Comparison of ENCODE assay signal across 33 cellular contexts in the genomic region with DNA sequence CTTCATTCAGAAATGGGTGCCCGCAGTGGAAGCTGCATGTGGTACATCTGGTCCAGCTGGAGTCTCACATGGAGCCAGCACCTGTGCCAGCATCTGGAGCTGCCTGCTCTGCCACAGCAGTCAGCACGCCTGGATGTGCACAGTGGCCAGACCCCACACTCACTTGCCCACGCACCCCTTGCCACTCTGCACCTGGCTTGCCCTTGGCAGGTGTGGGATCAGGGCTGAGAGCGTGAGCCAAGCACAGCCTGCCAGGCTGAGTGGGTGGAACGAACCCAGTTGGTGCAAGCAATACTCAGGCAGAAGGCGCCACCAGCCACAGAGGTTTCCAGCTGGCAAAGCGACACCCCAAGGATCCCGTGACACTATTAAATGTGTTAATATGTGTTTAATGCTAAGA.
"Had no signal": no experiment of that assay in that cellular context is flagged by ENCODE, and none has a peak within 500 bp of the region (broad histone marks: within the 10 kb centered on the region; RNA-seq: fewer than 3 reads in every experiment).

No MANE protein-coding gene starts in this region.

- H3K27ac ChIP-seq: ascending aorta, breast epithelium, coronary artery, dorsolateral prefrontal cortex, esophagus muscularis mucosa, foreskin keratinocyte, gastroesophageal sphincter, WERI-Rb-1 had no signal

- DNase-seq: activated B cell treated with CpG ODN at 0.5 μM for 24 hours; activated CD4-positive, alpha-beta T cell treated with anti-CD3 and anti-CD28 coated beads for 48 hours; activated CD4-positive, alpha-beta T cell treated with anti-CD3 and anti-CD28 coated beads, Interleukin-2, amount 50 U/mL, for 1 hour; activated CD4-positive, alpha-beta T cell treated with anti-CD3 and anti-CD28 coated beads, Interleukin-2, amount 50 U/mL, for 48 hours; activated CD8-positive, alpha-beta memory T cell treated with anti-CD3 and anti-CD28 coated beads for 24 hours; activated CD8-positive, alpha-beta T cell treated with anti-CD3 and anti-CD28 coated beads for 36 hours; activated effector memory CD4-positive, alpha-beta T cell treated with anti-CD3 and anti-CD28 coated beads, Interleukin-2, amount 50 U/mL, for 16 hours; activated naive CD4-positive, alpha-beta T cell; activated naive CD4-positive, alpha-beta T cell treated with anti-CD3 and anti-CD28 coated beads, Interleukin-2, amount 10 ng/mL, durations not matched to agents 7 days and 5 days; activated naive CD8-positive, alpha-beta T cell treated with anti-CD3 and anti-CD28 coated beads, Interleukin-2, amount 10 ng/mL, durations not matched to agents 7 days and 5 days; activated T-cell treated with anti-CD3 and anti-CD28 coated beads, Interleukin-2, amount 50 U/mL, for 1 hour; activated T-cell treated with anti-CD3 and anti-CD28 coated beads, Interleukin-2, amount 50 U/mL, for 48 hours; dorsolateral prefrontal cortex; effector CD4-positive, alpha-beta T cell; effector memory CD8-positive, alpha-beta T cell; erythroblast; foreskin keratinocyte; T-helper 1 cell; T-helper 17 cell; T1000; WERI-Rb-1 had no signal

- H3K27ac Mint-ChIP-seq: activated B cell treated with CpG ODN at 0.5 μM for 24 hours; activated CD8-positive, alpha-beta T cell treated with anti-CD3 and anti-CD28 coated beads for 36 hours; activated naive CD4-positive, alpha-beta T cell treated with anti-CD3 and anti-CD28 coated beads, Interleukin-2, amount 10 ng/mL, durations not matched to agents 7 days and 5 days; activated naive CD4-positive, alpha-beta T cell treated with anti-CD3 and anti-CD28 coated beads, Interleukin-2, amount 50 U/mL, for 72 hours; activated naive CD8-positive, alpha-beta T cell treated with anti-CD3 and anti-CD28 coated beads, Interleukin-2, amount 10 ng/mL, durations not matched to agents 7 days and 5 days; activated T-helper 1 cell treated with anti-CD3 and anti-CD28 coated beads, Interleukin-12 subunit alpha, Interleukin-12 subunit beta, Interleukin-2, Interleukin-4 antibody, amounts not matched to agents 30 ng/mL and 10 ng/mL and 1 ng/mL, durations not matched to agents 14 hours and 24 hours and 36 hours; activated T-helper 2 cell treated with anti-CD3 and anti-CD28 coated beads, Interferon-gamma antibody, Interleukin-2, Interleukin-4, amounts not matched to agents 10 μg/mL and 5 μg/mL and 100 μg/mL, durations not matched to agents 14 hours and 24 hours and 36 hours; dendritic cell treated with granulocyte-macrophage colony-stimulating factor and Interleukin-4, amounts not matched to agents 40 ng/mL and 50 ng/mL, for 4 days; effector memory CD8-positive, alpha-beta T cell; T-helper 17 cell; T-helper 2 cell treated with Interferon-gamma antibody and Interleukin-4, amounts not matched to agents 5 μg/mL and 100 μg/mL, for 36 hours had no signal

- H3K4me3 Mint-ChIP-seq: activated B cell treated with CpG ODN at 0.5 μM for 24 hours; activated CD8-positive, alpha-beta T cell treated with anti-CD3 and anti-CD28 coated beads for 36 hours; activated naive CD4-positive, alpha-beta T cell treated with anti-CD3 and anti-CD28 coated beads, Interleukin-2, amount 10 ng/mL, durations not matched to agents 7 days and 5 days; activated naive CD8-positive, alpha-beta T cell treated with anti-CD3 and anti-CD28 coated beads, Interleukin-2, amount 10 ng/mL, durations not matched to agents 7 days and 5 days; activated T-helper 1 cell treated with anti-CD3 and anti-CD28 coated beads, Interleukin-12 subunit alpha, Interleukin-12 subunit beta, Interleukin-2, Interleukin-4 antibody, amounts not matched to agents 30 ng/mL and 10 ng/mL and 1 ng/mL, durations not matched to agents 14 hours and 24 hours and 36 hours; brain; central memory CD8-positive, alpha-beta T cell; dendritic cell treated with granulocyte-macrophage colony-stimulating factor and Interleukin-4, amounts not matched to agents 40 ng/mL and 50 ng/mL, for 4 days; effector memory CD8-positive, alpha-beta T cell; T-helper 17 cell; T-helper 2 cell treated with Interferon-gamma antibody and Interleukin-4, amounts not matched to agents 5 μg/mL and 100 μg/mL, for 36 hours had no signal

- H3K9me3 ChIP-seq: ascending aorta, esophagus muscularis mucosa, gastroesophageal sphincter had no signal

- H3K4me1 Mint-ChIP-seq: activated B cell treated with CpG ODN at 0.5 μM for 24 hours; activated naive CD4-positive, alpha-beta T cell treated with anti-CD3 and anti-CD28 coated beads, Interleukin-2, amount 10 ng/mL, durations not matched to agents 7 days and 5 days; activated naive CD8-positive, alpha-beta T cell treated with anti-CD3 and anti-CD28 coated beads, Interleukin-2, amount 10 ng/mL, durations not matched to agents 7 days and 5 days; central memory CD8-positive, alpha-beta T cell had no signal

- H3K36me3 Mint-ChIP-seq: activated naive CD4-positive, alpha-beta T cell treated with anti-CD3 and anti-CD28 coated beads, Interleukin-2, amount 10 ng/mL, durations not matched to agents 7 days and 5 days; activated naive CD4-positive, alpha-beta T cell treated with anti-CD3 and anti-CD28 coated beads, Interleukin-2, amount 50 U/mL, for 72 hours; activated naive CD8-positive, alpha-beta T cell treated with anti-CD3 and anti-CD28 coated beads, Interleukin-2, amount 10 ng/mL, durations not matched to agents 7 days and 5 days; brain had no signal

- H3K4me1 ChIP-seq: ascending aorta, breast epithelium had no signal

- H3K36me3 ChIP-seq: ascending aorta, breast epithelium, esophagus muscularis mucosa, gastroesophageal sphincter, WERI-Rb-1 had no signal

- H3K27me3 Mint-ChIP-seq: activated B cell treated with CpG ODN at 0.5 μM for 24 hours; activated CD8-positive, alpha-beta T cell treated with anti-CD3 and anti-CD28 coated beads for 36 hours; activated naive CD4-positive, alpha-beta T cell treated with anti-CD3 and anti-CD28 coated beads, Interleukin-2, amount 10 ng/mL, durations not matched to agents 7 days and 5 days; activated naive CD8-positive, alpha-beta T cell treated with anti-CD3 and anti-CD28 coated beads, Interleukin-2, amount 10 ng/mL, durations not matched to agents 7 days and 5 days; dendritic cell treated with granulocyte-macrophage colony-stimulating factor and Interleukin-4, amounts not matched to agents 40 ng/mL and 50 ng/mL, for 4 days had no signal

- H3K9me3 Mint-ChIP-seq: activated B cell treated with CpG ODN at 0.5 μM for 24 hours; activated CD8-positive, alpha-beta T cell treated with anti-CD3 and anti-CD28 coated beads for 36 hours; activated naive CD4-positive, alpha-beta T cell treated with anti-CD3 and anti-CD28 coated beads, Interleukin-2, amount 10 ng/mL, durations not matched to agents 7 days and 5 days; activated naive CD4-positive, alpha-beta T cell treated with anti-CD3 and anti-CD28 coated beads, Interleukin-2, amount 50 U/mL, for 72 hours; activated naive CD8-positive, alpha-beta T cell treated with anti-CD3 and anti-CD28 coated beads, Interleukin-2, amount 10 ng/mL, durations not matched to agents 7 days and 5 days; activated T-helper 1 cell treated with anti-CD3 and anti-CD28 coated beads, Interleukin-12 subunit alpha, Interleukin-12 subunit beta, Interleukin-2, Interleukin-4 antibody, amounts not matched to agents 30 ng/mL and 10 ng/mL and 1 ng/mL, durations not matched to agents 14 hours and 24 hours and 36 hours; activated T-helper 2 cell treated with anti-CD3 and anti-CD28 coated beads, Interferon-gamma antibody, Interleukin-2, Interleukin-4, amounts not matched to agents 10 μg/mL and 5 μg/mL and 100 μg/mL, durations not matched to agents 14 hours and 24 hours and 36 hours; central memory CD8-positive, alpha-beta T cell; effector memory CD8-positive, alpha-beta T cell; T-helper 2 cell treated with Interferon-gamma antibody and Interleukin-4, amounts not matched to agents 5 μg/mL and 100 μg/mL, for 36 hours had no signal

- H3K27me3 ChIP-seq: ascending aorta, breast epithelium, dorsolateral prefrontal cortex, esophagus muscularis mucosa, foreskin keratinocyte, gastroesophageal sphincter had no signal

- H3K4me3 ChIP-seq: ascending aorta, breast epithelium, coronary artery, dorsolateral prefrontal cortex, esophagus muscularis mucosa, gastroesophageal sphincter had no signal
